In the genomic region with DNA sequence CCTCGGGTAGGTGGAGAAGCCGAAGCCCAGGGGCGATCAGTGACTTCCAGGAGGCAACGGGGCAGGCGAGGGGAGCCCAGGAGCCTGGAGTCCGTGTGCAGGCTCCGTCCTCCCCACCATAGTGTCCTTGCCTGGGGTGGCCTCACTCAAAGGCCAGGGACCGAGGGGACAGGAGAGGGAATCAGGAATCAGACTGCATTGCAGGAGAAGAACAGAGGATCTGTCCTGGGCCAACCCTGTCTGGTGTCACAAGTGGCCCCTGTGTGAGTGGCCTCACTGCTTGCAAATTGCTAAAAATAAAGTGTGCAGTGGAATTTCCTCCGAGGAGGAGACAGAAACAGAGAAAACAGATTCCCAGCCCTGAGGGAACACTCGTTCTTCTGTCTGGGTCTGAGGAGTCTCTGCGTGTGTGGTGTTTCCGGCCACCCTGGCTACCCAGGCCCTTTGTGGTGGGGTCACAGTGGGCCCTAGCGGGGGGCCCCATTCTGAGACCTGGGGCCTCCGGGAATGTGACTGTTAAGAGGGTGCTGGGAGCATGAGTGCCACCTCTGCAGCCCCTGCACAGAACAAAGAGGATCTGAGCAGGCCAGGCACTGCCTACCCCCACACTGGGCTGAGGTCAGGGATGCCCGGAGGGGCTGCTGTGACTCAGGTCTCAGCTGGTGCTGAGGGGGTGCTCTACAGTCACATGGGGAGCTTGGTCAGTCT, we compare ENCODE assay signal across 10 cellular contexts. TPM values are rescaled to one million over a fixed set of nuclear protein-coding genes. Genes with fewer than 3 reads are reported as not detected.
DNase-seq lines count a peak whose midpoint lies in the region; ATAC-seq, FAIRE-seq and TF ChIP-seq lines count a peak whose summit lies in the region.
"Had no signal": no experiment of that assay in that cellular context is flagged by ENCODE, and none has a peak within 500 bp of the region (broad histone marks: within the 10 kb centered on the region; RNA-seq: fewer than 3 reads in every experiment).

No MANE protein-coding gene starts in this region.

- FAIRE-seq in GM12892 (lab: Jason Lieb, UNC): no peak

- H3K27ac ChIP-seq in heart left ventricle (peak overlapping the region; percentile 41 to 98 (median 76)), skin epidermis (peak overlapping the region in 19 of 21 experiments; percentile 14 to 100 (median 73))

- DNase-seq in GM12892 (ENCODE audit: insufficient read length) (no peak), heart left ventricle (peak in 3 of 5 donors; percentile 41 to 54 (median 52)), DMS53 treated with DMSO at 0.1 percent for 48 hours (lab: John Stamatoyannopoulos, UW; ENCODE audit: unreplicated experiment) (no peak), NCI-H2196 (lab: John Stamatoyannopoulos, UW; ENCODE audit: unreplicated experiment) (no peak), NCI-H345 treated with DMSO at 0.1 percent for 48 hours (lab: John Stamatoyannopoulos, UW; ENCODE audit: unreplicated experiment) (no peak)
- DNase-seq in activated T-cell treated with anti-CD3 and anti-CD28 coated beads, Interleukin-2, amount 50 U/mL, for 72 hours: no peak
- DNase-seq: kidney glomerular epithelial cell; stimulated activated CD4-positive, alpha-beta T cell treated with anti-CD3 and anti-CD28 coated beads, Interleukin-4, amount 100 ng/mL, for 24 hours had no signal

- peaks cover 50 to 73% of the 10 kb centered on the region in 2 donors for H3K36me3 Mint-ChIP-seq in activated T-cell treated with anti-CD3 and anti-CD28 coated beads, Interleukin-2, amount 50 U/mL, for 72 hours (ENCODE audit: insufficient read depth in 2 of 2)

- WGBS in heart left ventricle, 4 donors: 26 to 41% (median 35%) methylated on average over 10 to 15 of the region's 15 CpGs

- no peaks in the 10 kb centered on the region for H3K27me3 Mint-ChIP-seq in activated T-cell treated with anti-CD3 and anti-CD28 coated beads, Interleukin-2, amount 50 U/mL, for 72 hours (ENCODE audit: low read depth)

- intact Hi-C loops in heart left ventricle (cut with DNase I): no loop called here

- peaks cover 95% of the 10 kb centered on the region for H3K4me1 Mint-ChIP-seq in activated T-cell treated with anti-CD3 and anti-CD28 coated beads, Interleukin-2, amount 50 U/mL, for 72 hours (ENCODE audit: low read depth)

- H3K4me3 ChIP-seq in heart left ventricle: no peak overlapping the region
- no peak overlapping the region for H3K4me3 ChIP-seq in skin epidermis

- H3K4me1 ChIP-seq in heart left ventricle: peaks cover 0 to 71% (median 32%) of the 10 kb centered on the region in 12 donors

- no peaks in the 10 kb centered on the region for H3K27me3 ChIP-seq in heart left ventricle

- H3K9me3 Mint-ChIP-seq in activated T-cell treated with anti-CD3 and anti-CD28 coated beads, Interleukin-2, amount 50 U/mL, for 72 hours: no peaks in the 10 kb centered on the region

- peaks cover 0 to 42% (median 0%) of the 10 kb centered on the region in 9 donors for H3K36me3 ChIP-seq in heart left ventricle

- TF ChIP-seq CTCF in heart left ventricle (IDR thresholded peaks at IDR 0.05): no peak

- TF ChIP-seq POLR2A in GM12892 (IDR thresholded peaks at IDR 0.05; ENCODE audit: low read depth, low read length): peak; percentile 42; the same call in 1 of the 2 replicates
- TF ChIP-seq POLR2A in heart left ventricle (IDR thresholded peaks at IDR 0.05): no peak

- peak overlapping the region; percentile 85 to 90 for H3K4me3 Mint-ChIP-seq in activated T-cell treated with anti-CD3 and anti-CD28 coated beads, Interleukin-2, amount 50 U/mL, for 72 hours

- peak in 1 of 2 donors; percentile 6 for ATAC-seq in activated T-cell treated with anti-CD3 and anti-CD28 coated beads, Interleukin-2, amount 50 U/mL, for 72 hours (replicated peaks in 1 of 2)
- ATAC-seq in heart left ventricle: peak; percentile 27 to 69 (median 50)
- ATAC-seq in HG02981 (IDR thresholded peaks at IDR 0.05; ENCODE audit: unreplicated experiment): no peak

- peaks cover 0 to 6% (median 0%) of the 10 kb centered on the region in 12 donors for H3K9me3 ChIP-seq in heart left ventricle

- H3K27ac Mint-ChIP-seq in activated T-cell treated with anti-CD3 and anti-CD28 coated beads, Interleukin-2, amount 50 U/mL, for 72 hours: peak overlapping the region; percentile 92

RNA-seq across cellular contexts. Expression of a gene that starts 7.5 kb away (rescaled TPM):
- 116 TPM for polyA plus RNA-seq in GM12892 (2012; ENCODE audit: missing spikeins)
- 100 to 1,000 TPM in 1 of 2 donors, 10 to 100 TPM in 1; 91.6 to 101 TPM for total RNA-seq in activated T-cell treated with anti-CD3 and anti-CD28 coated beads, Interleukin-2, amount 50 U/mL, for 72 hours
- 1 to 10 TPM in 7 of 9 donors, under 1 TPM in 2; 0.93 to 7.8 (median 1.8) TPM for total RNA-seq in heart left ventricle
- 1 to 10 TPM; 1.7 to 2.4 TPM for polyA plus RNA-seq in heart left ventricle

RNA-seq across cellular contexts. Expression of a gene that starts 42.1 kb away (rescaled TPM):
- polyA plus RNA-seq in GM12892 (2012; ENCODE audit: missing spikeins): 70.4 TPM
- total RNA-seq in activated T-cell treated with anti-CD3 and anti-CD28 coated beads, Interleukin-2, amount 50 U/mL, for 72 hours: 100 to 1,000 TPM; 166 to 222 TPM
- 10 to 100 TPM in 8 of 9 donors, 1 to 10 TPM in 1; 9.6 to 28.0 (median 12.5) TPM for total RNA-seq in heart left ventricle
- polyA plus RNA-seq in heart left ventricle: 10 to 100 TPM; 11.0 to 15.4 TPM

Comparison
In these comparisons a context has a peak if more than half of its experiments do, and no peak if none do; other contexts are left out.
1. DNase-seq: peak in heart left ventricle (3 of 5); none in GM12892 (single experiment), activated T-cell treated with anti-CD3 and anti-CD28 coated beads, Interleukin-2, amount 50 U/mL, for 72 hours (0 of 2), DMS53 treated with DMSO at 0.1 percent for 48 hours (single experiment), NCI-H2196 (single experiment) and NCI-H345 treated with DMSO at 0.1 percent for 48 hours (single experiment).
2. RNA of a gene that starts 7.5 kb away (total RNA-seq): 91.6 to 101 TPM in activated T-cell treated with anti-CD3 and anti-CD28 coated beads, Interleukin-2, amount 50 U/mL, for 72 hours; 0.93 to 7.8 TPM in heart left ventricle; every median in the first group is over 10 times any median in the second.
3. RNA of a gene that starts 42.1 kb away (total RNA-seq): 166 to 222 TPM in activated T-cell treated with anti-CD3 and anti-CD28 coated beads, Interleukin-2, amount 50 U/mL, for 72 hours; 9.6 to 28.0 TPM in heart left ventricle; every median in the first group is over 4 times any median in the second.